In the genomic region with DNA sequence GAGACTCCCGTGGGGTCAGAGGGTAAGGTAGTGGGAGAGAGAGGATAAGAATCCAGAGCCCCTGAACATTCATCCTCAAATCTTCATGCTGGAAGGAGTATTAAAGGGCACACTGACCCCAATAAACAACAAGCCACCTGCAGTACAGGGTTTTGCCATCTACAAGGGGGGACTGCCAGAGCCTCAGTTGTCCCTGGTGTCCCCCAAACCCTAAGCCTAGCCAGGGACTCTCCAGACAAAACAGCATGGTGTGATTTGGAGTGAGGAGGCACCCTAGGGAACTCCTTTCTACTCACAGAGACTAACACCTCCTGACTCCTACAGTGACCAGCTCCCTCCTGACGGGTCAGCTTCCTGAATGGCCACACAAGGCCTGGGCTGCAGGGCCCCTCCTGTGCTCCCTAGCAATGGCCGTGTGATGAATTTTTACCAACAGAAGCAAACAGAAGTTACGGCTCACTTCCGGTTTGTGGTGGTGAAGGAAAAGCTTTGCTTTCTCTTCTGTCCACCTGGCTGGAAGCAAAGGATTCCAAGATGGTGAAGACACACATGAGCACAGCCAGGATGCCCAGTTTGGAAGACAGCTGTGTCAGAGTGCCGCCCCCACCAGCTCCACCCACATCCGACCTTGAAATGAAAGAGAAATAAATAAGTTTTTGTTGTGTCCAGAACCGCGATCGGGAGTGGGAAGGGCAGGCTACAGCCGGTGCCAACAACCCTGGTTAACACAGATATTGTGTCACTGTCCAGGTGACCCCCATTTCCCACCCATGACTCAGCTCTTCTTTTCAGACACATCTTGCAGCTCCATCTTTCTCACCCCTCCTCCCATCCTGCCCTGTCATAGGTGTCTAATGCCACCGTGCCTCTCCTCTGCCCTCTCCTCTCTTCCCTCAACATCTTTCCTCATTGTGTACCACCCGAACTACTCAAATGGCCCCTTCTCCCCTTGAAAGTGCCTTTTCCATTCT, we compare ENCODE assay signal across 9 cellular contexts.
A peak's percentile ranks its signal among the peaks of the same experiment; 100 is the strongest.
DNase-seq lines count a peak whose midpoint lies in the region; ATAC-seq and TF ChIP-seq lines count a peak whose summit lies in the region.
"Had no signal": no experiment of that assay in that cellular context is flagged by ENCODE, and none has a peak within 500 bp of the region (broad histone marks: within the 10 kb centered on the region; RNA-seq: fewer than 3 reads in every experiment).

No MANE protein-coding gene starts in this region.

- peak overlapping the region; percentile 62 for H3K4me3 ChIP-seq in MM.1S (ENCODE audit: low read length)
- peak overlapping the region in 1 of 4 donors; percentile 27 for H3K4me3 ChIP-seq in adrenal gland
- peak overlapping the region in 2 of 4 donors; percentile 3 to 50 for H3K4me3 ChIP-seq in esophagus squamous epithelium

- H4K20me1 ChIP-seq in MM.1S (ENCODE audit: insufficient read depth, low read length) = no peaks in the 10 kb centered on the region

- peak overlapping the region; percentile 44 for H2AFZ ChIP-seq in MM.1S (ENCODE audit: low read length)

- H3F3A ChIP-seq in MM.1S (ENCODE audit: insufficient read depth, low read length) = no peaks in the 10 kb centered on the region

- intact Hi-C loops in adrenal gland (cut with DNase I) = no loop called here
- intact Hi-C loops in esophagus squamous epithelium (cut with DNase I) = no loop called here

- no peaks in the 10 kb centered on the region for H3K4me1 ChIP-seq in MM.1S (ENCODE audit: low read length)
- H3K4me1 ChIP-seq in adrenal gland (replicated peaks in 1 of 2) = peaks cover 0 to 19% of the 10 kb centered on the region in 2 donors
- peaks cover 0 to 6% (median 0%) of the 10 kb centered on the region in 3 donors for H3K4me1 ChIP-seq in esophagus squamous epithelium

- H3K27me3 ChIP-seq in MM.1S (replicated peaks; ENCODE audit: insufficient read depth, low read length) (no peaks in the 10 kb centered on the region), adrenal gland (no peaks in the 10 kb centered on the region), esophagus squamous epithelium (no peaks in the 10 kb centered on the region)

- H3K27ac ChIP-seq in MM.1S (ENCODE audit: low read length) (no peak overlapping the region; the same call in 1 of the 2 replicates), adrenal gland (peak overlapping the region in 1 of 5 donors; percentile 35), esophagus squamous epithelium (no peak overlapping the region)

- peaks cover 7 to 9% of the 10 kb centered on the region in 2 donors for H3K4me1 Mint-ChIP-seq in natural killer cell treated with Interleukin-12 subunit alpha and Interleukin-12 subunit beta and Interleukin-15 and Interleukin-18, amount 100 ng/mL, for 72 hours (ENCODE audit: low read depth in 2 of 2)

- CTCF ChIA-PET in GM10248 (lab: Yijun Ruan, JAX) = interaction anchor here (0.7 to 1.2 kb wide), 3 partner anchors 11 to 38 kb away, joined by 3 to 6 read pairs (median 4); no protein-coding TSS in a partner anchor

- peak overlapping the region; percentile 41 for H3K9ac ChIP-seq in MM.1S (ENCODE audit: low read length)

- POLR2A ChIA-PET in GM10248 (lab: Yijun Ruan, JAX) = interaction anchor here (1.2 kb wide), 1 partner anchor 29 kb away, joined by 5 read pairs; no protein-coding TSS in a partner anchor

- H3K36me3 ChIP-seq in MM.1S (replicated peaks; ENCODE audit: insufficient read depth, low read length) (no peaks in the 10 kb centered on the region), adrenal gland (replicated peaks in 1 of 2) (no peaks in the 10 kb centered on the region), esophagus squamous epithelium (no peaks in the 10 kb centered on the region)

- peak overlapping the region; percentile 80 to 87 for H3K27ac Mint-ChIP-seq in natural killer cell treated with Interleukin-12 subunit alpha and Interleukin-12 subunit beta and Interleukin-15 and Interleukin-18, amount 100 ng/mL, for 72 hours
- H3K27ac Mint-ChIP-seq: brain had no signal

- TF ChIP-seq POLR2A in adrenal gland (IDR thresholded peaks at IDR 0.05) (no peak), esophagus squamous epithelium (IDR thresholded peaks at IDR 0.05) (no peak)

- H3K9me2 ChIP-seq in MM.1S (replicated peaks; ENCODE audit: insufficient read depth, low read length) = no peaks in the 10 kb centered on the region

- WGBS in adrenal gland, 4 donors = 41 to 47% (median 46%) methylated on average over 10 to 13 of the region's 13 CpGs
- WGBS in esophagus squamous epithelium, 2 donors = 44 to 48% methylated on average over 9 to 13 of the region's 13 CpGs

- TF ChIP-seq CTCF in GM10248 (IDR thresholded peaks at IDR 0.05; ENCODE audit: control extremely low read depth, extremely low read depth, low read depth, missing control alignments) (no peak), MM.1S (IDR thresholded peaks at IDR 0.05; ENCODE audit: low read length) (no peak), adrenal gland (IDR thresholded peaks at IDR 0.05) (no peak), esophagus squamous epithelium (IDR thresholded peaks at IDR 0.05) (no peak)

- H3K36me3 Mint-ChIP-seq in natural killer cell treated with Interleukin-12 subunit alpha and Interleukin-12 subunit beta and Interleukin-15 and Interleukin-18, amount 100 ng/mL, for 72 hours = no peaks in the 10 kb centered on the region
- H3K36me3 Mint-ChIP-seq: brain had no signal

- no peaks in the 10 kb centered on the region for H3K9me3 ChIP-seq in MM.1S (replicated peaks; ENCODE audit: insufficient read depth, low read length)
- no peaks in the 10 kb centered on the region for H3K9me3 ChIP-seq in adrenal gland (replicated peaks in 1 of 3)
- H3K9me3 ChIP-seq in esophagus squamous epithelium = no peaks in the 10 kb centered on the region

- no peaks in the 10 kb centered on the region for H3K9me3 Mint-ChIP-seq in natural killer cell treated with Interleukin-12 subunit alpha and Interleukin-12 subunit beta and Interleukin-15 and Interleukin-18, amount 100 ng/mL, for 72 hours
- H3K9me3 Mint-ChIP-seq: brain had no signal

- peak overlapping the region; percentile 92 for H3K4me3 Mint-ChIP-seq in natural killer cell treated with Interleukin-12 subunit alpha and Interleukin-12 subunit beta and Interleukin-15 and Interleukin-18, amount 100 ng/mL, for 72 hours
- H3K4me3 Mint-ChIP-seq: brain had no signal

- DNase-seq in GM10248 (ENCODE audit: extremely low spot score) = peak; percentile 40
- DNase-seq in MM.1S = peak; percentile 28
- peak in 6 of 7 donors; percentile 52 to 75 (median 59) for DNase-seq in adrenal gland
- DNase-seq in natural killer cell treated with Interleukin-12 subunit alpha and Interleukin-12 subunit beta and Interleukin-15 and Interleukin-18, amount 100 ng/mL, for 72 hours (ENCODE audit: low spot score) = no peak
- no peak for DNase-seq in esophagus squamous epithelium (lab: John Stamatoyannopoulos, UW)
- no peak for DNase-seq in stimulated activated CD4-positive, alpha-beta T cell treated with anti-CD3 and anti-CD28 coated beads, Interleukin-12 subunit alpha, Interleukin-12 subunit beta, amount 100 ng/mL, for 4 hours
- no peak for DNase-seq in KG1 (lab: John Stamatoyannopoulos, UW)
- DNase-seq in germinal center (ENCODE audit: low spot score) = no peak

- peak overlapping the region; percentile 48 for H3K4me2 ChIP-seq in MM.1S (ENCODE audit: low read depth, low read length)

- H3K79me2 ChIP-seq in MM.1S (ENCODE audit: low read length) = no peaks in the 10 kb centered on the region

- peak; percentile 61 to 62 for ATAC-seq in natural killer cell treated with Interleukin-12 subunit alpha and Interleukin-12 subunit beta and Interleukin-15 and Interleukin-18, amount 100 ng/mL, for 72 hours

- peaks cover 0 to 3% of the 10 kb centered on the region in 2 donors for H3K27me3 Mint-ChIP-seq in natural killer cell treated with Interleukin-12 subunit alpha and Interleukin-12 subunit beta and Interleukin-15 and Interleukin-18, amount 100 ng/mL, for 72 hours

Comparison
In these comparisons a context has a peak if more than half of its experiments do, and no peak if none do; other contexts are left out.
1. DNase-seq: peak in GM10248 (single experiment), MM.1S (single experiment) and adrenal gland (6 of 7); none in natural killer cell treated with Interleukin-12 subunit alpha and Interleukin-12 subunit beta and Interleukin-15 and Interleukin-18, amount 100 ng/mL, for 72 hours (single experiment), esophagus squamous epithelium (single experiment), stimulated activated CD4-positive, alpha-beta T cell treated with anti-CD3 and anti-CD28 coated beads, Interleukin-12 subunit alpha, Interleukin-12 subunit beta, amount 100 ng/mL, for 4 hours (single experiment), KG1 (single experiment) and germinal center (single experiment).